In the genomic region with DNA sequence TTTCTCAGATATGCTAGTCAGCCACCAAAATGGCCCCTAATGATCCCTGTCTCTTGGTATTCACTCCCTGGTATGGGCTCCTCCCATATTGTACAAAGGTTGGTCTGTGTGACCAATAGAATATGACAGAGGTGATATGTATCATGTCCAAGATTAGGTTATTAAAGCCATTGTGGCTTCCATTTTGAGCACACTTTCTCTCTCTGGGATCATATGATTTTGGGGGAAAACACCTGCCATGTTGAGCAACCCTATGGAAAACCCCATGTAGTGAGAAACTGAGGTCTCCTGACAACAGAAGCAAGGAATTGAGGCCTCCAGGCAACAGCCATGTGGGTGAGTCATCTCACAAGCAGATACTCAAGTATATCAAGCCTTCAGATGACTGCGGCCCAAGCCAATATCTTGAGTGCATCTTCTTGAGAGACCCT, we compare ENCODE assay signal across 11 cellular contexts. TPM values are rescaled to one million over a fixed set of nuclear protein-coding genes. Genes with fewer than 3 reads are reported as not detected.
DNase-seq lines count a peak whose midpoint lies in the region; ATAC-seq and TF ChIP-seq lines count a peak whose summit lies in the region.
"Had no signal": no experiment of that assay in that cellular context is flagged by ENCODE, and none has a peak within 500 bp of the region (broad histone marks: within the 10 kb centered on the region; RNA-seq: fewer than 3 reads in every experiment).

No MANE protein-coding gene starts in this region.

- ATAC-seq in HG02610 (IDR thresholded peaks at IDR 0.05; ENCODE audit: unreplicated experiment), result peak; percentile 69
- peak; percentile 51 for ATAC-seq in activated CD8-positive, alpha-beta memory T cell treated with anti-CD3 and anti-CD28 coated beads, Interleukin-2, amount 10 ng/mL, durations not matched to agents 7 days and 5 days
- no peak for ATAC-seq in HG02973 (IDR thresholded peaks at IDR 0.05; ENCODE audit: unreplicated experiment)

- no peak overlapping the region for H3K4me3 Mint-ChIP-seq in activated CD8-positive, alpha-beta memory T cell treated with anti-CD3 and anti-CD28 coated beads, Interleukin-2, amount 10 ng/mL, durations not matched to agents 7 days and 5 days
- H3K4me3 Mint-ChIP-seq: neural progenitor cell had no signal

- H3K9me3 ChIP-seq in tibial artery, result no peaks in the 10 kb centered on the region

- intact Hi-C loops in tibial artery (cut with DNase I; ENCODE audit: low total_unique reads), result no loop called here

- peaks cover 0 to 5% of the 10 kb centered on the region in 2 donors for H3K27me3 ChIP-seq in tibial artery

- no peak overlapping the region for H3K4me3 ChIP-seq in tibial artery
- H3K4me3 ChIP-seq: neural progenitor cell had no signal

- no peaks in the 10 kb centered on the region for H3K4me1 ChIP-seq in tibial artery
- H3K4me1 ChIP-seq: neural progenitor cell had no signal

- no peak for TF ChIP-seq CTCF in tibial artery (IDR thresholded peaks at IDR 0.05)

- H3K36me3 Mint-ChIP-seq in activated CD8-positive, alpha-beta memory T cell treated with anti-CD3 and anti-CD28 coated beads, Interleukin-2, amount 10 ng/mL, durations not matched to agents 7 days and 5 days, result peaks cover 3% of the 10 kb centered on the region
- H3K36me3 Mint-ChIP-seq: neural progenitor cell had no signal

- no peak overlapping the region for H3K27ac ChIP-seq in tibial artery
- H3K27ac ChIP-seq: neural progenitor cell had no signal

- no peaks in the 10 kb centered on the region for H3K36me3 ChIP-seq in tibial artery
- H3K36me3 ChIP-seq: neural progenitor cell had no signal

- CTCF ChIA-PET in activated CD8-positive, alpha-beta memory T cell treated with anti-CD3 and anti-CD28 coated beads, Interleukin-2, amount 10 ng/mL, durations not matched to agents 7 days and 5 days (lab: Charles Lee), result interaction anchor here (0.6 to 1.8 kb wide), 8 partner anchors 8 to 212 kb away, joined by 3 to 5 read pairs (median 4); a partner anchor contains a TSS

- H3K27ac Mint-ChIP-seq in activated CD8-positive, alpha-beta memory T cell treated with anti-CD3 and anti-CD28 coated beads, Interleukin-2, amount 10 ng/mL, durations not matched to agents 7 days and 5 days, result no peak overlapping the region
- H3K27ac Mint-ChIP-seq: neural progenitor cell had no signal

- H3K4me1 Mint-ChIP-seq in activated CD8-positive, alpha-beta memory T cell treated with anti-CD3 and anti-CD28 coated beads, Interleukin-2, amount 10 ng/mL, durations not matched to agents 7 days and 5 days, result peaks cover 13% of the 10 kb centered on the region
- H3K4me1 Mint-ChIP-seq: neural progenitor cell had no signal

- H3K9me3 Mint-ChIP-seq in activated CD8-positive, alpha-beta memory T cell treated with anti-CD3 and anti-CD28 coated beads, Interleukin-2, amount 10 ng/mL, durations not matched to agents 7 days and 5 days (ENCODE audit: low read depth), result no peaks in the 10 kb centered on the region
- H3K9me3 Mint-ChIP-seq: neural progenitor cell had no signal

- H3K27me3 Mint-ChIP-seq in activated CD8-positive, alpha-beta memory T cell treated with anti-CD3 and anti-CD28 coated beads, Interleukin-2, amount 10 ng/mL, durations not matched to agents 7 days and 5 days, result peaks cover 17% of the 10 kb centered on the region

- DNase-seq in activated CD4-positive, alpha-beta T cell treated with anti-CD3 and anti-CD28 coated beads, Interleukin-2, amount 50 U/mL, for 48 hours, result peak; percentile 35 to 53
- DNase-seq in activated CD4-positive, alpha-beta T cell treated with anti-CD3 and anti-CD28 coated beads for 4 hours, result no peak
- no peak for DNase-seq in activated CD8-positive, alpha-beta memory T cell treated with anti-CD3 and anti-CD28 coated beads, Interleukin-2, amount 10 ng/mL, durations not matched to agents 7 days and 5 days
- peak; percentile 33 for DNase-seq in stimulated activated CD4-positive, alpha-beta T cell treated with anti-CD3 and anti-CD28 coated beads, Interleukin-4, amount 100 ng/mL, for 24 hours
- DNase-seq in T-helper 9 cell, result no peak
- DNase-seq in tibial artery, result no peak
- DNase-seq: NCI-H1694 treated with DMSO at 0.1 percent for 48 hours, Right ventricle myocardium superior had no signal

RNA-seq across cellular contexts. Expression of a gene that starts 7.1 kb away (rescaled TPM):
- 10 to 100 TPM in 1 of 2 experiments, 1 to 10 TPM in 1; 9.7 to 12.8 TPM for total RNA-seq in activated CD8-positive, alpha-beta memory T cell treated with anti-CD3 and anti-CD28 coated beads, Interleukin-2, amount 10 ng/mL, durations not matched to agents 7 days and 5 days

RNA-seq across cellular contexts. Expression of a gene that starts 50.8 kb away (rescaled TPM):
- total RNA-seq in activated CD8-positive, alpha-beta memory T cell treated with anti-CD3 and anti-CD28 coated beads, Interleukin-2, amount 10 ng/mL, durations not matched to agents 7 days and 5 days, result 10 to 100 TPM; 52.0 to 59.6 TPM

Comparison
In these comparisons a context has a peak if more than half of its experiments do, and no peak if none do; other contexts are left out.
1. DNase-seq: peak in activated CD4-positive, alpha-beta T cell treated with anti-CD3 and anti-CD28 coated beads, Interleukin-2, amount 50 U/mL, for 48 hours (2 of 2) and stimulated activated CD4-positive, alpha-beta T cell treated with anti-CD3 and anti-CD28 coated beads, Interleukin-4, amount 100 ng/mL, for 24 hours (single experiment); none in activated CD4-positive, alpha-beta T cell treated with anti-CD3 and anti-CD28 coated beads for 4 hours (0 of 2), activated CD8-positive, alpha-beta memory T cell treated with anti-CD3 and anti-CD28 coated beads, Interleukin-2, amount 10 ng/mL, durations not matched to agents 7 days and 5 days (single experiment), T-helper 9 cell (single experiment) and tibial artery (0 of 2).